In genomic region chr12:123533672-123534643, GRCh38 we compare ENCODE assay signal across 8 cellular contexts. TPM values are rescaled to one million over a fixed set of nuclear protein-coding genes. Genes with fewer than 3 reads are reported as not detected.
A peak's percentile ranks its signal among the peaks of the same experiment; 100 is the strongest.
DNase-seq lines count a peak whose midpoint lies in the region; ATAC-seq, FAIRE-seq and TF ChIP-seq lines count a peak whose summit lies in the region.

Gene RILPL1 (minus strand): TSS chr12:123533719. CDS start chr12:123533482, 237 bp downstream.

- DNase-seq in AG20443 (ENCODE audit: low spot score) (peak; percentile 93), GM19239 (ENCODE audit: insufficient read length, low spot score) (peak; percentile 71), NAMALWA (ENCODE audit: low spot score) (peak; percentile 57)
- peak; percentile 38 for DNase-seq in activated CD4-positive, alpha-beta T cell treated with anti-CD3 and anti-CD28 coated beads, Interleukin-2, amount 50 U/mL, for 1 hour
- peak; percentile 19 to 44 for DNase-seq in stimulated activated CD4-positive, alpha-beta T cell treated with anti-CD3 and anti-CD28 coated beads, Interleukin-2, amount 100 ng/mL, for 48 hours

- no peaks in the 10 kb centered on the region for H3K27me3 ChIP-seq in duodenal mucosa (ENCODE audit: control insufficient read depth in 1 of 2, insufficient read depth in 2 of 2, low read length in 2 of 2)
- H3K27me3 ChIP-seq in liver (ENCODE audit: control insufficient read depth in 4 of 4, insufficient read depth in 4 of 4, low read length in 3 of 4) = no peaks in the 10 kb centered on the region

- H3K36me3 ChIP-seq in duodenal mucosa (ENCODE audit: control insufficient read depth in 1 of 2, insufficient read depth in 2 of 2, low read length in 2 of 2) (no peaks in the 10 kb centered on the region), liver (ENCODE audit: control insufficient read depth in 4 of 4, insufficient read depth in 3 of 4, low read depth in 1 of 4, low read length in 3 of 4) (no peaks in the 10 kb centered on the region)

- H3K4me1 ChIP-seq in duodenal mucosa (ENCODE audit: control insufficient read depth in 1 of 2, insufficient read depth in 2 of 2, low read length in 2 of 2) = peaks cover 6 to 27% of the 10 kb centered on the region in 2 donors
- peaks cover 0 to 21% (median 9%) of the 10 kb centered on the region in 4 donors for H3K4me1 ChIP-seq in liver (ENCODE audit: control insufficient read depth in 4 of 4, insufficient read depth in 4 of 4, low read length in 3 of 4)

- no peaks in the 10 kb centered on the region for H3K9me3 ChIP-seq in duodenal mucosa (ENCODE audit: control insufficient read depth in 1 of 2, low read length in 2 of 2)
- H3K9me3 ChIP-seq in liver (ENCODE audit: control insufficient read depth in 4 of 4, low read length in 3 of 4) = no peaks in the 10 kb centered on the region

- ATAC-seq in HG03469 (IDR thresholded peaks at IDR 0.05; ENCODE audit: unreplicated experiment) = no peak

- no peak for TF ChIP-seq RAD21 in liver (IDR thresholded peaks at IDR 0.05)

- no peak for FAIRE-seq in GM19239 (lab: Jason Lieb, UNC)

- H3K27ac ChIP-seq in duodenal mucosa (ENCODE audit: low read depth, low read length) (peak within 1 kb of the TSS; percentile 42), liver (ENCODE audit: low read depth in 1 of 2, low read length in 2 of 2) (peak within 1 kb of the TSS; percentile 31 to 54)

- H3K9ac ChIP-seq in duodenal mucosa (ENCODE audit: low read depth in 1 of 2, low read length in 2 of 2) (peak within 1 kb of the TSS; percentile 32 to 72), liver (ENCODE audit: low read depth in 1 of 2, low read length in 2 of 2) (no peak within 1 kb of the TSS)

- WGBS in liver = 1% methylated on average over 114 of the region's 114 CpGs

- H3K4me3 ChIP-seq in duodenal mucosa (ENCODE audit: low read depth in 1 of 2, low read length in 2 of 2) (peak within 1 kb of the TSS; percentile 64 to 86), liver (ENCODE audit: low read depth in 1 of 3, low read length in 3 of 3) (peak within 1 kb of the TSS; percentile 56 to 94 (median 59))

- peak; percentile 25 for TF ChIP-seq CTCF in liver (IDR thresholded peaks at IDR 0.05; ENCODE audit: low read depth, low read length, missing input control)

TF ChIP-seq in liver, 16 proteins besides CTCF, POLR2A, EP300 and RAD21:
- TF ChIP-seq RXRA (IDR thresholded peaks at IDR 0.05) (no peak), YY1 (IDR thresholded peaks at IDR 0.05) (no peak), FOXA1 (IDR thresholded peaks at IDR 0.05) (no peak), MAX (IDR thresholded peaks at IDR 0.05) (no peak)

RNA-seq across cellular contexts. Expression of gene RILPL1, which starts in this region (rescaled TPM):
- 1 to 10 TPM; 1.5 to 2.6 TPM for total RNA-seq in liver
- polyA plus RNA-seq in liver = 1 to 10 TPM; 1.3 to 2.7 TPM

Comparison
In these comparisons a context has a peak if more than half of its experiments do, and no peak if none do; other contexts are left out.
1. DNase-seq: peak in every context shown above with its lines; median percentile 93 in AG20443; 71 in GM19239; 57 in NAMALWA; 38 in activated CD4-positive, alpha-beta T cell treated with anti-CD3 and anti-CD28 coated beads, Interleukin-2, amount 50 U/mL, for 1 hour; 32 in stimulated activated CD4-positive, alpha-beta T cell treated with anti-CD3 and anti-CD28 coated beads, Interleukin-2, amount 100 ng/mL, for 48 hours.
2. H3K9ac ChIP-seq: peak in duodenal mucosa (2 of 2); none in liver (0 of 2).